Comparison of ENCODE assay signal across 1 cellular context in the genomic region with DNA sequence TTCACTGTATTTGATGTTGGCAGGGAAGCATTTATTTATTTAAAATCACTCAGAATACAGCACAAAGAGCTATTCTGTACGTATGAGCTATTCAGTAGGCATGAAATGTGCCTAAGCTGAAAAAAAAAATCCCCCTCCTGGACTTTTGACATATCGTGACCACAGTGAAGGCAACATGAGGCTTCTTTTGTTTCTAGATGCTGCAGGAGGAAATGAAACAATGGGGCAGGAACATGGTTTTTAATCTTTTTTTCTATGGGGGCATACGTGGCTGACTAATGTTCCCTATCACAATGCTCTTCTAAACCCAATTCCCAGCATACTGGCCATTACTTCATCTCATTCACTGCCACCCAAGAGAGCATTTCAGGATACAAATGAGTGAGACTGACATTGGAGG.
TF ChIP-seq lines count a peak whose summit lies in the region.

No MANE protein-coding gene starts in this region.

TF ChIP-seq in GM12891, 5 proteins besides CTCF, POLR2A, EP300 and RAD21:
- TF ChIP-seq POLR2AphosphoS5 (IDR thresholded peaks at IDR 0.05; ENCODE audit: low read depth, low read length) (no peak), POU2F2 (IDR thresholded peaks at IDR 0.05; ENCODE audit: low read depth, low read length) (no peak), SPI1 (IDR thresholded peaks at IDR 0.05; ENCODE audit: low read depth, low read length) (peak; percentile 66), PAX5 (IDR thresholded peaks at IDR 0.05; ENCODE audit: insufficient read depth, low read length, severe bottlenecking) (no peak), TAF1 (IDR thresholded peaks at IDR 0.05; ENCODE audit: low read depth, low read length) (no peak)
